ENCODE assay signal across 10 cellular contexts in genomic region chr16:57622361-57623250, GRCh38. TPM values are rescaled to one million over a fixed set of nuclear protein-coding genes. Genes with fewer than 3 reads are reported as not detected.
A peak's percentile ranks its signal among the peaks of the same experiment; 100 is the strongest.
DNase-seq lines count a peak whose midpoint lies in the region; ATAC-seq, FAIRE-seq and TF ChIP-seq lines count a peak whose summit lies in the region.
"Had no signal": no experiment of that assay in that cellular context is flagged by ENCODE, and none has a peak within 500 bp of the region (broad histone marks: within the 10 kb centered on the region; RNA-seq: fewer than 3 reads in every experiment).

No MANE protein-coding gene starts in this region.

- H3K9ac ChIP-seq in HepG2 (ENCODE audit: insufficient read depth, low read depth, low read length) = no peak overlapping the region

- peaks cover 62% of the 10 kb centered on the region for H3K4me1 Mint-ChIP-seq in MCF 10A (ENCODE audit: insufficient read depth, unreplicated experiment)

- no peaks in the 10 kb centered on the region; a peak in 1 of 5 replicates for H3K27me3 ChIP-seq in HepG2 (ENCODE audit: control insufficient read depth in 1 of 2, insufficient read depth in 2 of 2, low read length in 2 of 2)

- TF ChIP-seq EP300 in Ishikawa (IDR thresholded peaks at IDR 0.05; ENCODE audit: borderline replicate concordance) (peak; percentile 95), HepG2 (IDR thresholded peaks at IDR 0.05; ENCODE audit: low read depth in 2 of 2, low read length in 2 of 2) (no peak), HepG2 (CRISPR knock-in tag; IDR thresholded peaks at IDR 0.05; ENCODE audit: borderline replicate concordance) (no peak)

- H3K4me3 Mint-ChIP-seq in MCF 10A (ENCODE audit: unreplicated experiment) = no peak overlapping the region

- no peak for TF ChIP-seq POLR2A in HepG2 (IDR thresholded peaks at IDR 0.05; ENCODE audit: insufficient read depth in 1 of 2, low read depth in 2 of 2, low read length in 2 of 2)

- H3K27ac ChIP-seq in HepG2 (ENCODE audit: extremely low read length, insufficient read depth, low read length) = no peak overlapping the region
- peak overlapping the region; percentile 89 for H3K27ac ChIP-seq in temporal lobe (ENCODE audit: low read depth, low read length)

- intact Hi-C loops in MCF 10A (cut with micrococcal nuclease) (no loop called here), HepG2 (cut with micrococcal nuclease; ENCODE audit: unreplicated experiment) (loop anchor here (1.0 kb wide), 1 partner anchor 15 kb away; no protein-coding TSS in a partner anchor)

- DNase-seq in MCF 10A (ENCODE audit: unreplicated experiment) (no peak), HepG2 (ENCODE audit: low spot score) (peak; percentile 35), superior temporal gyrus (ENCODE audit: extremely low spot score) (no peak), SK-N-DZ (ENCODE audit: low spot score) (no peak)
- no peak for DNase-seq in activated T-cell treated with anti-CD3 and anti-CD28 coated beads, Interleukin-2, amount 50 U/mL, for 1 hour
- DNase-seq: activated naive CD4-positive, alpha-beta T cell; NCI-H82 had no signal

- no peak overlapping the region for H2AFZ ChIP-seq in HepG2 (ENCODE audit: low read length)

- TF ChIP-seq RAD21 in Ishikawa (IDR thresholded peaks at IDR 0.05; ENCODE audit: low read depth) (peak; percentile 17; the same call in 1 of the 2 replicates), HepG2 (CRISPR knock-in tag; IDR thresholded peaks at IDR 0.05) (no peak)

- H3K27me3 Mint-ChIP-seq in MCF 10A (ENCODE audit: insufficient read depth, unreplicated experiment) = no peaks in the 10 kb centered on the region

- H3K4me1 ChIP-seq in HepG2 (ENCODE audit: insufficient read depth, low read length) = peaks cover 78% of the 10 kb centered on the region

- H3K4me2 ChIP-seq in HepG2 (ENCODE audit: low read depth, low read length) = peak overlapping the region; percentile 65

- TF ChIP-seq CTCF in MCF 10A (IDR thresholded peaks at IDR 0.05; ENCODE audit: unreplicated experiment) (no peak), HepG2 (CRISPR knock-in tag; IDR thresholded peaks at IDR 0.05) (no peak)

- WGBS in HepG2 (ENCODE audit: low lambda C conversion rate) = 12% methylated on average over 13 of the region's 16 CpGs

- CTCF ChIA-PET in MCF 10A (lab: Yijun Ruan, JAX) (interaction anchor here (0.7 to 5.9 kb wide), 7 partner anchors 12 to 371 kb away, joined by 3 to 33 read pairs (median 5); no protein-coding TSS in a partner anchor), HepG2 (lab: Yijun Ruan, JAX; ENCODE audit: low intra/inter-chr PET ratio, low total read pairs) (interaction anchor here (2.8 kb wide), 1 partner anchor 27 kb away, joined by 15 read pairs; no protein-coding TSS in a partner anchor)

- in situ Hi-C loops in HepG2 (cut with HindIII; ENCODE audit: extremely low pct_ligation_motif_present, low pct_unique_long_range_greater_than_20kb) = no loop called here

- no peak for FAIRE-seq in HepG2 (lab: Jason Lieb, UNC)
- FAIRE-seq: GM12892 had no signal

- no peaks in the 10 kb centered on the region for H3K79me2 ChIP-seq in HepG2 (ENCODE audit: insufficient read depth, low read length)

- H3K4me3 ChIP-seq in HepG2 (replicated peaks in 1 of 3; ENCODE audit: insufficient read depth in 1 of 3, low read depth in 2 of 3, low read length in 3 of 3) = peak overlapping the region in 1 of 3 experiments; percentile 37; a peak in 2 of 6 replicates

- H4K20me1 ChIP-seq in HepG2 (ENCODE audit: insufficient read depth, low read length) = no peaks in the 10 kb centered on the region

- H3K36me3 ChIP-seq in HepG2 (replicated peaks in 1 of 2; ENCODE audit: control insufficient read depth in 1 of 2, insufficient read depth in 2 of 2, low read length in 2 of 2) = no peaks in the 10 kb centered on the region

- peak; percentile 8 for ATAC-seq in HepG2

- no peaks in the 10 kb centered on the region for H3K9me3 ChIP-seq in HepG2 (ENCODE audit: low read length)

- H3K36me3 Mint-ChIP-seq in MCF 10A (ENCODE audit: insufficient read depth, unreplicated experiment) = no peaks in the 10 kb centered on the region

- POLR2A ChIA-PET in MCF 10A (lab: Yijun Ruan, JAX) = interaction anchor here (0.6 to 1.0 kb wide), 5 partner anchors 8 to 435 kb away, joined by 3 to 5 read pairs (median 3); no protein-coding TSS in a partner anchor
- POLR2A ChIA-PET in HepG2 (lab: Yijun Ruan, JAX) = interaction anchor here (0.5 to 8.7 kb wide), 11 partner anchors 12 to 602 kb away, joined by 3 to 127 read pairs (median 5); partner anchors contain the start of genes ADGRG3 and KATNB1

- BruUV-seq in MCF 10A (replicated peaks; lab: Mats Ljungman, UMichigan) (no TSS peak), HepG2 (replicated peaks; lab: Mats Ljungman, UMichigan) (no TSS peak)

- H3K9me3 Mint-ChIP-seq in MCF 10A (ENCODE audit: unreplicated experiment) = no peaks in the 10 kb centered on the region

- peak overlapping the region; percentile 35 for H3K27ac Mint-ChIP-seq in MCF 10A (ENCODE audit: low read depth, unreplicated experiment)

TF ChIP-seq in Ishikawa, 13 proteins besides CTCF, POLR2A, EP300 and RAD21 (continues in another document):
- peak; percentile 46 for TF ChIP-seq ZBTB7A (IDR thresholded peaks at IDR 0.05; ENCODE audit: low read depth)
- TF ChIP-seq EGR1 (IDR thresholded peaks at IDR 0.05) = peak; percentile 91
- TF ChIP-seq YY1 (IDR thresholded peaks at IDR 0.05; ENCODE audit: low read depth) = peak; percentile 54
- peak; percentile 82 for TF ChIP-seq TEAD4 (IDR thresholded peaks at IDR 0.05)
- no peak for TF ChIP-seq CREB1 (IDR thresholded peaks at IDR 0.05; ENCODE audit: low read depth)
- TF ChIP-seq NFIC (IDR thresholded peaks at IDR 0.05) = peak; percentile 97

TF ChIP-seq in HepG2, 621 proteins besides CTCF, POLR2A, EP300 and RAD21 (continues in another document):
- no peak for TF ChIP-seq YEATS4 (CRISPR knock-in tag; IDR thresholded peaks at IDR 0.05; ENCODE audit: borderline replicate concordance)
- no peak for TF ChIP-seq NCOA5 (CRISPR knock-in tag; IDR thresholded peaks at IDR 0.05)
- TF ChIP-seq TGIF2 (CRISPR knock-in tag; IDR thresholded peaks at IDR 0.05) = no peak

RNA-seq across cellular contexts. Expression of gene ADGRG1, which starts 5.8 kb away (rescaled TPM):
- total RNA-seq in MCF 10A (2022) = 10.1 and 10.2 TPM in 2 replicates
- total RNA-seq in HepG2 (2016; rRNA removed; fragmentation: Illumina TruSeq; extraction: Trizol) = 2.8 and 5.9 TPM in 2 replicates
- 1.1 and 2.0 TPM in 2 replicates for total RNA-seq in HepG2 (2016; cell fraction: cytosol; rRNA removed; fragmentation: Illumina TruSeq; extraction: Trizol; ENCODE audit: low read depth)
- total RNA-seq in HepG2 (2016; cell fraction: insoluble cytoplasmic fraction; rRNA removed; fragmentation: Illumina TruSeq; extraction: Trizol) = 2.8 and 5.0 TPM in 2 replicates
- 3.1 and 3.2 TPM in 2 replicates for total RNA-seq in HepG2 (2016; cell fraction: membrane; rRNA removed; fragmentation: Illumina TruSeq; extraction: Trizol)
- total RNA-seq in HepG2 (2016; cell fraction: nucleus; rRNA removed; fragmentation: Illumina TruSeq; extraction: Trizol) = 7.2 and 8.0 TPM in 2 replicates
- 2.7 and 3.3 TPM in 2 replicates for polyA plus RNA-seq in HepG2 (2011; rRNA removed)
- 1.8 and 2.1 TPM in 2 replicates for polyA plus RNA-seq in HepG2 (2011; cell fraction: cytosol; rRNA removed)
- polyA plus RNA-seq in HepG2 (2011; cell fraction: nucleus; rRNA removed) = 5.0 and 7.4 TPM in 2 replicates
- polyA plus RNA-seq in HepG2 (2012) = 2.3 and 3.3 TPM in 2 replicates
- 0.83 and 1.3 TPM in 2 replicates for polyA plus RNA-seq in HepG2 (2016; cell fraction: cytosol; fragmentation: Illumina TruSeq; extraction: Trizol; ENCODE audit: low read depth)
- 2.4 and 5.1 TPM in 2 replicates for polyA plus RNA-seq in HepG2 (2016; cell fraction: insoluble cytoplasmic fraction; fragmentation: Illumina TruSeq; extraction: Trizol; ENCODE audit: low read depth)
- 2.8 and 3.2 TPM in 2 replicates for polyA plus RNA-seq in HepG2 (2016; cell fraction: membrane; fragmentation: Illumina TruSeq; extraction: Trizol; ENCODE audit: low read depth)
- polyA plus RNA-seq in HepG2 (2016; cell fraction: nucleus; fragmentation: Illumina TruSeq; extraction: Trizol; ENCODE audit: insufficient read depth, low read depth) = 14.1 and 15.0 TPM in 2 replicates
- polyA minus RNA-seq in HepG2 (2011; rRNA and poly(A)+ RNA removed; ENCODE audit: low replicate concordance) = 4.0 and 29.5 TPM in 2 replicates
- 1.8 and 1.9 TPM in 2 replicates for polyA minus RNA-seq in HepG2 (2011; cell fraction: cytosol; rRNA and poly(A)+ RNA removed)
- 2.4 and 2.8 TPM in 2 replicates for polyA minus RNA-seq in HepG2 (2011; cell fraction: nucleus; rRNA and poly(A)+ RNA removed)
- total RNA-seq in temporal lobe = 47.0 TPM
- 12.8 and 24.1 TPM in 2 replicates for polyA plus RNA-seq in SK-N-DZ (2014; cell fraction: cytosol; rRNA removed)
- polyA plus RNA-seq in SK-N-DZ (2014; cell fraction: nucleus; rRNA removed) = 9.8 and 13.5 TPM in 2 replicates

RNA-seq across cellular contexts. Expression of gene ADGRG3, which starts 45.5 kb away (rescaled TPM):
- total RNA-seq in MCF 10A (2022) = not detected in 2 replicates
- total RNA-seq in HepG2 (2016; rRNA removed; fragmentation: Illumina TruSeq; extraction: Trizol) = 1.0 and 2.7 TPM in 2 replicates
- total RNA-seq in HepG2 (2016; cell fraction: cytosol; rRNA removed; fragmentation: Illumina TruSeq; extraction: Trizol; ENCODE audit: low read depth) = 0.79 and 1.1 TPM in 2 replicates
- 1.1 and 2.2 TPM in 2 replicates for total RNA-seq in HepG2 (2016; cell fraction: insoluble cytoplasmic fraction; rRNA removed; fragmentation: Illumina TruSeq; extraction: Trizol)
- 1.0 and 1.5 TPM in 2 replicates for total RNA-seq in HepG2 (2016; cell fraction: membrane; rRNA removed; fragmentation: Illumina TruSeq; extraction: Trizol)
- 2.3 and 2.7 TPM in 2 replicates for total RNA-seq in HepG2 (2016; cell fraction: nucleus; rRNA removed; fragmentation: Illumina TruSeq; extraction: Trizol)
- 11.8 and 13.6 TPM in 2 replicates for polyA plus RNA-seq in HepG2 (2011; rRNA removed)
- 10.8 and 11.2 TPM in 2 replicates for polyA plus RNA-seq in HepG2 (2011; cell fraction: cytosol; rRNA removed)
- 21.1 and 23.7 TPM in 2 replicates for polyA plus RNA-seq in HepG2 (2011; cell fraction: nucleus; rRNA removed)
- polyA plus RNA-seq in HepG2 (2012) = 5.8 and 8.1 TPM in 2 replicates
- polyA plus RNA-seq in HepG2 (2016; cell fraction: cytosol; fragmentation: Illumina TruSeq; extraction: Trizol; ENCODE audit: low read depth) = 0.49 and 0.54 TPM in 2 replicates
- polyA plus RNA-seq in HepG2 (2016; cell fraction: insoluble cytoplasmic fraction; fragmentation: Illumina TruSeq; extraction: Trizol; ENCODE audit: low read depth) = 1.3 TPM in 2 replicates
- 0.65 and 1.0 TPM in 2 replicates for polyA plus RNA-seq in HepG2 (2016; cell fraction: membrane; fragmentation: Illumina TruSeq; extraction: Trizol; ENCODE audit: low read depth)
- polyA plus RNA-seq in HepG2 (2016; cell fraction: nucleus; fragmentation: Illumina TruSeq; extraction: Trizol; ENCODE audit: insufficient read depth, low read depth) = 5.4 and 6.5 TPM in 2 replicates
- 0.91 and 31.9 TPM in 2 replicates for polyA minus RNA-seq in HepG2 (2011; rRNA and poly(A)+ RNA removed; ENCODE audit: low replicate concordance)
- 4.7 and 5.3 TPM in 2 replicates for polyA minus RNA-seq in HepG2 (2011; cell fraction: cytosol; rRNA and poly(A)+ RNA removed)
- 8.9 and 10.4 TPM in 2 replicates for polyA minus RNA-seq in HepG2 (2011; cell fraction: nucleus; rRNA and poly(A)+ RNA removed)
- total RNA-seq in temporal lobe = 0.49 TPM
- not detected in 2 replicates for polyA plus RNA-seq in SK-N-DZ (2014; cell fraction: cytosol; rRNA removed)
- polyA plus RNA-seq in SK-N-DZ (2014; cell fraction: nucleus; rRNA removed) = not detected in 2 replicates
